Comparison of ENCODE assay signal across 13 cellular contexts in genomic region chr6:32174416-32174815, GRCh38. TPM values are rescaled to one million over a fixed set of nuclear protein-coding genes. Genes with fewer than 3 reads are reported as not detected.
DNase-seq lines count a peak whose midpoint lies in the region; ATAC-seq, FAIRE-seq and TF ChIP-seq lines count a peak whose summit lies in the region.
"Had no signal": no experiment of that assay in that cellular context is flagged by ENCODE, and none has a peak within 500 bp of the region (broad histone marks: within the 10 kb centered on the region; RNA-seq: fewer than 3 reads in every experiment).

No MANE protein-coding gene starts in this region.

- no peak for TF ChIP-seq POLR2A in endothelial cell of umbilical vein (IDR thresholded peaks at IDR 0.05; ENCODE audit: low read depth, low read length)

- no peak for DNase-seq in activated CD4-positive, alpha-beta T cell treated with anti-CD3 and anti-CD28 coated beads, Interleukin-2, amount 10 ng/mL, durations not matched to agents 7 days and 5 days
- no peak for DNase-seq in activated CD4-positive, alpha-beta T cell treated with anti-CD3 and anti-CD28 coated beads, Interleukin-2, amount 50 U/mL, for 1 hour
- DNase-seq in endothelial cell of umbilical vein (ENCODE audit: low read depth, low spot score) (no peak), osteocyte (ENCODE audit: extremely low spot score, unreplicated experiment) (no peak), substantia nigra (lab: John Stamatoyannopoulos, UW) (no peak), NCI-H1417 (lab: John Stamatoyannopoulos, UW) (no peak)
- DNase-seq: NCI-H1092, NCI-H526, sigmoid colon, uterus had no signal

- H3K27me3 Mint-ChIP-seq in activated CD4-positive, alpha-beta T cell treated with anti-CD3 and anti-CD28 coated beads, Interleukin-2, amount 10 ng/mL, durations not matched to agents 7 days and 5 days: no peaks in the 10 kb centered on the region
- no peaks in the 10 kb centered on the region for H3K27me3 Mint-ChIP-seq in osteocyte (ENCODE audit: unreplicated experiment)

- dilution Hi-C loops in endothelial cell of umbilical vein (cut with MboI; ENCODE audit: extremely low pct_ligation_motif_present, low sequenced_read_pairs): no loop called here

- peaks cover 14% of the 10 kb centered on the region for H3K36me3 Mint-ChIP-seq in activated CD4-positive, alpha-beta T cell treated with anti-CD3 and anti-CD28 coated beads, Interleukin-2, amount 10 ng/mL, durations not matched to agents 7 days and 5 days (ENCODE audit: low read depth)
- peaks cover 22% of the 10 kb centered on the region for H3K36me3 Mint-ChIP-seq in osteocyte (ENCODE audit: unreplicated experiment)

- no TSS peak for BruUV-seq in endothelial cell of umbilical vein (replicated peaks; lab: Mats Ljungman, UMichigan)

- peak overlapping the region; percentile 73 for H3K4me2 ChIP-seq in SU-DHL-6 (ENCODE audit: low read depth, low read length, poor library complexity, severe bottlenecking)
- peak overlapping the region; percentile 82 for H3K4me2 ChIP-seq in endothelial cell of umbilical vein (ENCODE audit: insufficient read depth, low read length)

- peaks cover 29% of the 10 kb centered on the region for H3K79me2 ChIP-seq in SU-DHL-6 (ENCODE audit: insufficient read depth, low read length)
- H3K79me2 ChIP-seq in endothelial cell of umbilical vein (ENCODE audit: control insufficient read depth, insufficient read depth, low read length): peaks cover 21% of the 10 kb centered on the region

- H3K4me1 Mint-ChIP-seq in activated CD4-positive, alpha-beta T cell treated with anti-CD3 and anti-CD28 coated beads, Interleukin-2, amount 10 ng/mL, durations not matched to agents 7 days and 5 days: peaks cover 56% of the 10 kb centered on the region
- peaks cover 43% of the 10 kb centered on the region for H3K4me1 Mint-ChIP-seq in osteocyte (ENCODE audit: unreplicated experiment)

- H3K4me1 ChIP-seq in endothelial cell of umbilical vein (ENCODE audit: control insufficient read depth, extremely low read depth, insufficient read depth, low read length): peaks cover 30% of the 10 kb centered on the region

- CTCF ChIA-PET in activated CD4-positive, alpha-beta T cell treated with anti-CD3 and anti-CD28 coated beads, Interleukin-2, amount 10 ng/mL, durations not matched to agents 7 days and 5 days (lab: Charles Lee): no interaction called here
- CTCF ChIA-PET in endothelial cell of umbilical vein (lab: Charles Lee): no interaction called here

- H3K9me3 Mint-ChIP-seq in activated CD4-positive, alpha-beta T cell treated with anti-CD3 and anti-CD28 coated beads, Interleukin-2, amount 10 ng/mL, durations not matched to agents 7 days and 5 days: no peaks in the 10 kb centered on the region
- no peaks in the 10 kb centered on the region for H3K9me3 Mint-ChIP-seq in osteocyte (ENCODE audit: unreplicated experiment)

- peak overlapping the region; percentile 6 for H3K4me3 Mint-ChIP-seq in activated CD4-positive, alpha-beta T cell treated with anti-CD3 and anti-CD28 coated beads, Interleukin-2, amount 10 ng/mL, durations not matched to agents 7 days and 5 days
- H3K4me3 Mint-ChIP-seq in osteocyte (ENCODE audit: unreplicated experiment): peak overlapping the region; percentile 90

- H3K4me3 ChIP-seq in SU-DHL-6 (ENCODE audit: insufficient read depth, low read length, poor library complexity, severe bottlenecking) (no peak overlapping the region), endothelial cell of umbilical vein (replicated peaks in 1 of 3; ENCODE audit: insufficient read depth in 1 of 3, low read depth in 1 of 3, low read length in 3 of 3) (no peak overlapping the region)

- peaks cover 16% of the 10 kb centered on the region for H3F3A ChIP-seq in SU-DHL-6 (ENCODE audit: insufficient read depth)

- POLR2A ChIA-PET in activated CD4-positive, alpha-beta T cell treated with anti-CD3 and anti-CD28 coated beads, Interleukin-2, amount 10 ng/mL, durations not matched to agents 7 days and 5 days (lab: Charles Lee): no interaction called here
- POLR2A ChIA-PET in endothelial cell of umbilical vein (lab: Charles Lee): no interaction called here

- H3K27ac Mint-ChIP-seq in activated CD4-positive, alpha-beta T cell treated with anti-CD3 and anti-CD28 coated beads, Interleukin-2, amount 10 ng/mL, durations not matched to agents 7 days and 5 days: no peak overlapping the region
- no peak overlapping the region for H3K27ac Mint-ChIP-seq in osteocyte (ENCODE audit: unreplicated experiment)

- no peak for ATAC-seq in GM18907 (IDR thresholded peaks at IDR 0.05; ENCODE audit: unreplicated experiment)
- ATAC-seq: gastroesophageal sphincter had no signal

- H3K9me2 ChIP-seq in SU-DHL-6 (replicated peaks; ENCODE audit: insufficient read depth, low read length): no peaks in the 10 kb centered on the region

- no peak overlapping the region for H2AFZ ChIP-seq in SU-DHL-6 (ENCODE audit: low read depth, low read length, severe bottlenecking)
- H2AFZ ChIP-seq in endothelial cell of umbilical vein (ENCODE audit: low read depth, low read length): no peak overlapping the region

- no peaks in the 10 kb centered on the region for H4K20me1 ChIP-seq in SU-DHL-6 (ENCODE audit: low read depth, low read length)
- H4K20me1 ChIP-seq in endothelial cell of umbilical vein (replicated peaks; ENCODE audit: control insufficient read depth, extremely low read depth, insufficient read depth, low read length): no peaks in the 10 kb centered on the region

- H3K27ac ChIP-seq in SU-DHL-6 (ENCODE audit: low read depth, low read length) (no peak overlapping the region), endothelial cell of umbilical vein (ENCODE audit: insufficient read depth, low read depth, low read length) (no peak overlapping the region), substantia nigra (ENCODE audit: low read depth, low read length, poor library complexity, severe bottlenecking) (no peak overlapping the region)

- intact Hi-C loops in endothelial cell of umbilical vein (cut with micrococcal nuclease): no loop called here

- H3K9me1 ChIP-seq in endothelial cell of umbilical vein (replicated peaks; ENCODE audit: control insufficient read depth, extremely low read depth, insufficient read depth, low read length): no peaks in the 10 kb centered on the region

- H3K27me3 ChIP-seq in SU-DHL-6 (ENCODE audit: low read length) (no peaks in the 10 kb centered on the region), endothelial cell of umbilical vein (ENCODE audit: control insufficient read depth in 2 of 2, insufficient read depth in 2 of 2, low read length in 2 of 2) (no peaks in the 10 kb centered on the region)
- H3K27me3 ChIP-seq: gastroesophageal sphincter, sigmoid colon, uterus had no signal

- H3K9ac ChIP-seq in SU-DHL-6 (ENCODE audit: low read length) (no peak overlapping the region), endothelial cell of umbilical vein (replicated peaks; ENCODE audit: extremely low read depth, insufficient read depth, low read length) (no peak overlapping the region)

- TF ChIP-seq CTCF in SU-DHL-6 (IDR thresholded peaks at IDR 0.05; ENCODE audit: insufficient read depth, low read length, poor library complexity, severe bottlenecking): no peak
- TF ChIP-seq CTCF in endothelial cell of umbilical vein (IDR thresholded peaks at IDR 0.05; ENCODE audit: extremely low read depth in 1 of 2, insufficient read depth in 1 of 2, low read depth in 1 of 2, low read length in 2 of 2): no peak
- TF ChIP-seq CTCF in osteocyte (IDR thresholded peaks at IDR 0.05): no peak

- no peak for FAIRE-seq in endothelial cell of umbilical vein (lab: Jason Lieb, UNC)

- H3K9me3 ChIP-seq in SU-DHL-6 (ENCODE audit: insufficient read depth, low read length): no peaks in the 10 kb centered on the region
- no peaks in the 10 kb centered on the region for H3K9me3 ChIP-seq in endothelial cell of umbilical vein (replicated peaks; ENCODE audit: control insufficient read depth, insufficient read depth, low read length)
- H3K9me3 ChIP-seq: gastroesophageal sphincter, sigmoid colon, uterus had no signal

- no peaks in the 10 kb centered on the region for H3K36me3 ChIP-seq in SU-DHL-6 (ENCODE audit: low read length)
- peaks cover 0 to 8% of the 10 kb centered on the region in 2 experiments for H3K36me3 ChIP-seq in endothelial cell of umbilical vein (ENCODE audit: control insufficient read depth in 2 of 2, extremely low read depth in 1 of 2, insufficient read depth in 2 of 2, low read length in 2 of 2)
- H3K36me3 ChIP-seq: uterus had no signal

RNA-seq across cellular contexts. Expression of gene AGPAT1, which starts 1.5 kb away (rescaled TPM):
- 10 to 100 TPM; 47.3 to 52.0 TPM for total RNA-seq in activated CD4-positive, alpha-beta T cell treated with anti-CD3 and anti-CD28 coated beads, Interleukin-2, amount 10 ng/mL, durations not matched to agents 7 days and 5 days
- total RNA-seq in endothelial cell of umbilical vein (38.4 and 45.1 TPM in 2 replicates), osteocyte (81.1 and 82.6 TPM in 2 replicates)
- polyA plus RNA-seq in endothelial cell of umbilical vein: 132 and 151 TPM in 2 replicates
- 82.0 and 86.7 TPM in 2 replicates for polyA plus RNA-seq in endothelial cell of umbilical vein (2011; cell fraction: cytosol; rRNA removed)
- polyA plus RNA-seq in endothelial cell of umbilical vein (2011; cell fraction: nucleus; rRNA removed): 47.2 and 48.4 TPM in 2 replicates
- polyA plus RNA-seq in endothelial cell of umbilical vein (2012): 45.3 and 54.1 TPM in 2 replicates
- polyA minus RNA-seq in endothelial cell of umbilical vein: 103 and 106 TPM in 2 replicates
- polyA minus RNA-seq in endothelial cell of umbilical vein (2011; cell fraction: cytosol; rRNA and poly(A)+ RNA removed): 66.5 TPM
- polyA minus RNA-seq in endothelial cell of umbilical vein (2011; cell fraction: nucleus; rRNA and poly(A)+ RNA removed): 14.9 and 16.2 TPM in 2 replicates

RNA-seq across cellular contexts. Expression of gene RNF5, which starts 3.8 kb away (rescaled TPM):
- total RNA-seq in activated CD4-positive, alpha-beta T cell treated with anti-CD3 and anti-CD28 coated beads, Interleukin-2, amount 10 ng/mL, durations not matched to agents 7 days and 5 days: 10 to 100 TPM; 39.8 to 49.7 TPM
- 48.0 and 49.2 TPM in 2 replicates for total RNA-seq in endothelial cell of umbilical vein
- polyA plus RNA-seq in endothelial cell of umbilical vein: 96.0 and 100 TPM in 2 replicates
- 68.3 and 70.6 TPM in 2 replicates for polyA plus RNA-seq in endothelial cell of umbilical vein (2011; cell fraction: cytosol; rRNA removed)
- 25.0 and 33.5 TPM in 2 replicates for polyA plus RNA-seq in endothelial cell of umbilical vein (2011; cell fraction: nucleus; rRNA removed)
- 49.3 and 51.6 TPM in 2 replicates for polyA plus RNA-seq in endothelial cell of umbilical vein (2012)
- polyA minus RNA-seq in endothelial cell of umbilical vein: 33.7 and 36.1 TPM in 2 replicates
- 25.4 TPM for polyA minus RNA-seq in endothelial cell of umbilical vein (2011; cell fraction: cytosol; rRNA and poly(A)+ RNA removed)
- 4.4 and 9.6 TPM in 2 replicates for polyA minus RNA-seq in endothelial cell of umbilical vein (2011; cell fraction: nucleus; rRNA and poly(A)+ RNA removed)
- total RNA-seq in osteocyte: 47.1 and 51.6 TPM in 2 replicates

RNA-seq across cellular contexts. Expression of gene AGER, which starts 9.6 kb away (rescaled TPM):
- total RNA-seq in activated CD4-positive, alpha-beta T cell treated with anti-CD3 and anti-CD28 coated beads, Interleukin-2, amount 10 ng/mL, durations not matched to agents 7 days and 5 days: 10 to 100 TPM; 45.4 to 47.1 TPM
- total RNA-seq in endothelial cell of umbilical vein (12.0 and 18.5 TPM in 2 replicates), osteocyte (3.8 and 4.1 TPM in 2 replicates)
- polyA plus RNA-seq in endothelial cell of umbilical vein: 4.6 and 5.1 TPM in 2 replicates
- polyA plus RNA-seq in endothelial cell of umbilical vein (2011; cell fraction: cytosol; rRNA removed): 1.6 and 2.5 TPM in 2 replicates
- 50.2 and 63.4 TPM in 2 replicates for polyA plus RNA-seq in endothelial cell of umbilical vein (2011; cell fraction: nucleus; rRNA removed)
- 5.0 and 5.9 TPM in 2 replicates for polyA plus RNA-seq in endothelial cell of umbilical vein (2012)
- 1.2 and 2.0 TPM in 2 replicates for polyA minus RNA-seq in endothelial cell of umbilical vein
- polyA minus RNA-seq in endothelial cell of umbilical vein (2011; cell fraction: cytosol; rRNA and poly(A)+ RNA removed): 0.72 TPM
- 7.6 and 8.2 TPM in 2 replicates for polyA minus RNA-seq in endothelial cell of umbilical vein (2011; cell fraction: nucleus; rRNA and poly(A)+ RNA removed)

RNA-seq across cellular contexts. Expression of gene EGFL8, which starts 10.0 kb away (rescaled TPM):
- 1 to 10 TPM; 6.0 to 8.6 TPM for total RNA-seq in activated CD4-positive, alpha-beta T cell treated with anti-CD3 and anti-CD28 coated beads, Interleukin-2, amount 10 ng/mL, durations not matched to agents 7 days and 5 days
- total RNA-seq in endothelial cell of umbilical vein (12.6 and 13.6 TPM in 2 replicates), osteocyte (21.4 and 22.8 TPM in 2 replicates)
- 9.0 and 9.8 TPM in 2 replicates for polyA plus RNA-seq in endothelial cell of umbilical vein
- 1.9 and 2.7 TPM in 2 replicates for polyA plus RNA-seq in endothelial cell of umbilical vein (2011; cell fraction: cytosol; rRNA removed)
- polyA plus RNA-seq in endothelial cell of umbilical vein (2011; cell fraction: nucleus; rRNA removed): 43.1 and 59.9 TPM in 2 replicates
- polyA plus RNA-seq in endothelial cell of umbilical vein (2012): 5.2 and 6.2 TPM in 2 replicates
- 0.96 and 3.0 TPM in 2 replicates for polyA minus RNA-seq in endothelial cell of umbilical vein
- 1.7 TPM for polyA minus RNA-seq in endothelial cell of umbilical vein (2011; cell fraction: cytosol; rRNA and poly(A)+ RNA removed)
- polyA minus RNA-seq in endothelial cell of umbilical vein (2011; cell fraction: nucleus; rRNA and poly(A)+ RNA removed): 3.9 and 4.4 TPM in 2 replicates

RNA-seq across cellular contexts. Expression of gene PBX2, which starts 15.6 kb away (rescaled TPM):
- total RNA-seq in activated CD4-positive, alpha-beta T cell treated with anti-CD3 and anti-CD28 coated beads, Interleukin-2, amount 10 ng/mL, durations not matched to agents 7 days and 5 days: 10 to 100 TPM; 98.2 to 98.4 TPM
- 95.9 and 100 TPM in 2 replicates for total RNA-seq in endothelial cell of umbilical vein
- polyA plus RNA-seq in endothelial cell of umbilical vein: 75.5 and 82.3 TPM in 2 replicates
- polyA plus RNA-seq in endothelial cell of umbilical vein (2011; cell fraction: cytosol; rRNA removed): 58.2 and 74.0 TPM in 2 replicates
- 292 and 336 TPM in 2 replicates for polyA plus RNA-seq in endothelial cell of umbilical vein (2011; cell fraction: nucleus; rRNA removed)
- 46.3 and 49.9 TPM in 2 replicates for polyA plus RNA-seq in endothelial cell of umbilical vein (2012)
- 80.9 and 94.8 TPM in 2 replicates for polyA minus RNA-seq in endothelial cell of umbilical vein
- 15.5 TPM for polyA minus RNA-seq in endothelial cell of umbilical vein (2011; cell fraction: cytosol; rRNA and poly(A)+ RNA removed)
- polyA minus RNA-seq in endothelial cell of umbilical vein (2011; cell fraction: nucleus; rRNA and poly(A)+ RNA removed): 75.3 and 93.4 TPM in 2 replicates
- 71.4 and 77.1 TPM in 2 replicates for total RNA-seq in osteocyte
